In genomic region chr1:92927870-92928269, GRCh38 we compare ENCODE assay signal across 26 cellular contexts. TPM values are rescaled to one million over a fixed set of nuclear protein-coding genes. Genes with fewer than 3 reads are reported as not detected.
DNase-seq lines count a peak whose midpoint lies in the region; ATAC-seq, FAIRE-seq and TF ChIP-seq lines count a peak whose summit lies in the region.
"Had no signal": no experiment of that assay in that cellular context is flagged by ENCODE, and none has a peak within 500 bp of the region (broad histone marks: within the 10 kb centered on the region; RNA-seq: fewer than 3 reads in every experiment).

No MANE protein-coding gene starts in this region.

- H3K36me3 ChIP-seq in A673 (ENCODE audit: insufficient read depth, low read length, poor library complexity, severe bottlenecking) = no peaks in the 10 kb centered on the region
- H3K36me3 ChIP-seq in K562 (ENCODE audit: control insufficient read depth, insufficient read depth, low read length) = no peaks in the 10 kb centered on the region
- no peaks in the 10 kb centered on the region for H3K36me3 ChIP-seq in aorta (ENCODE audit: control insufficient read depth in 1 of 2, insufficient read depth in 2 of 2, low read length in 1 of 2)

- intact Hi-C loops in A673 (cut with micrococcal nuclease; ENCODE audit: unreplicated experiment) = no loop called here
- intact Hi-C loops in K562 (cut with micrococcal nuclease) = no loop called here
- intact Hi-C loops in posterior cingulate gyrus (cut with DNase I) = no loop called here
- intact Hi-C loops in aorta (cut with DNase I) = no loop called here

- in situ Hi-C loops in K562 (cut with MboI) = no loop called here

- no peak overlapping the region for H3K9ac ChIP-seq in K562 (ENCODE audit: insufficient read depth in 1 of 2, low read depth in 2 of 2, low read length in 2 of 2)
- H3K9ac ChIP-seq: GM23248 had no signal

- FAIRE-seq in K562 (lab: Jason Lieb, UNC) = no peak
- FAIRE-seq: frontal cortex, islet of Langerhans had no signal

- no peaks in the 10 kb centered on the region for H3K9me1 ChIP-seq in K562 (ENCODE audit: control insufficient read depth, insufficient read depth, low read length)

- BruUV-seq in A673 (replicated peaks; lab: Mats Ljungman, UMichigan) (no TSS peak), K562 (replicated peaks; lab: Mats Ljungman, UMichigan) (no TSS peak)

- CTCF ChIA-PET in A673 (lab: Charles Lee) (interaction anchor here (0.5 kb wide), 1 partner anchor 14 kb away, joined by 3 read pairs; no protein-coding TSS in a partner anchor), K562 (lab: Yijun Ruan, JAX; ENCODE audit: low intra/inter-chr PET ratio) (no interaction called here)

- no peak for TF ChIP-seq RAD21 in K562 (CRISPR knock-in tag; conservative IDR thresholded peaks at IDR 0.05 in 1 of 2, IDR thresholded peaks at IDR 0.05 in 1 of 2)

- TF ChIP-seq POLR2A in K562 (conservative IDR thresholded peaks at IDR 0.05) = no peak

- TF ChIP-seq CTCF in A673 (conservative IDR thresholded peaks at IDR 0.05; ENCODE audit: low read depth, low read length) (peak; percentile 33; the same call in 1 of the 2 replicates), K562 (IDR thresholded peaks at IDR 0.05 in 2 of 3, conservative IDR thresholded peaks at IDR 0.05 in 1 of 3; ENCODE audit: insufficient read depth in 2 of 3, low read depth in 1 of 3, low read length in 3 of 3) (no peak)

- H3K9me3 ChIP-seq in A673 (ENCODE audit: low read depth, low read length, poor library complexity, severe bottlenecking) = no peaks in the 10 kb centered on the region
- H3K9me3 ChIP-seq in K562 (replicated peaks; ENCODE audit: control insufficient read depth, insufficient read depth, low read depth, low read length) = no peaks in the 10 kb centered on the region
- H3K9me3 ChIP-seq in aorta (ENCODE audit: control insufficient read depth, low read length) = no peaks in the 10 kb centered on the region
- H3K9me3 ChIP-seq: psoas muscle had no signal

- no peaks in the 10 kb centered on the region for H4K20me1 ChIP-seq in K562 (replicated peaks; ENCODE audit: control insufficient read depth, insufficient read depth, low read length)

- POLR2A ChIA-PET in A673 (lab: Charles Lee; ENCODE audit: low non-redundant PET) = no interaction called here
- POLR2A ChIA-PET in K562 (lab: Yijun Ruan, JAX) = interaction anchor here (0.6 kb wide), 1 partner anchor 20 kb away, joined by 3 read pairs; no protein-coding TSS in a partner anchor

- H3K27me3 ChIP-seq in A673 (replicated peaks; ENCODE audit: insufficient read depth, low read depth, low read length, poor library complexity) (no peaks in the 10 kb centered on the region), K562 (ENCODE audit: control insufficient read depth in 2 of 2, insufficient read depth in 2 of 2, low read length in 2 of 2) (no peaks in the 10 kb centered on the region), aorta (ENCODE audit: control insufficient read depth in 1 of 2, insufficient read depth in 2 of 2, low read length in 1 of 2) (no peaks in the 10 kb centered on the region)

- H3K27ac ChIP-seq in A673 (ENCODE audit: low read depth, low read length, poor library complexity, severe bottlenecking) (no peak overlapping the region), K562 (ENCODE audit: extremely low read depth, low read depth, low read length) (no peak overlapping the region), aorta (ENCODE audit: low read depth in 1 of 2, low read length in 2 of 2) (no peak overlapping the region)
- H3K27ac ChIP-seq: epithelial cell of prostate, GM23248, psoas muscle, VCaP had no signal

- H3K79me2 ChIP-seq in K562 (ENCODE audit: control insufficient read depth, insufficient read depth, low read length) = no peaks in the 10 kb centered on the region

- TF ChIP-seq EP300 in K562 (IDR thresholded peaks at IDR 0.05; ENCODE audit: low read length) = no peak

- peaks cover 3% of the 10 kb centered on the region for H3K4me1 ChIP-seq in A673 (ENCODE audit: insufficient read depth, low read length, poor library complexity, severe bottlenecking)
- peaks cover 3 to 9% of the 10 kb centered on the region in 2 experiments; a peak in 3 of 5 replicates for H3K4me1 ChIP-seq in K562 (replicated peaks in 1 of 2; ENCODE audit: control insufficient read depth in 2 of 2, insufficient read depth in 2 of 2, low read length in 2 of 2)
- peaks cover 0 to 4% of the 10 kb centered on the region in 2 donors for H3K4me1 ChIP-seq in aorta (ENCODE audit: control insufficient read depth in 1 of 2, insufficient read depth in 2 of 2, low read length in 2 of 2)

- ATAC-seq in K562 = peak; percentile 63
- ATAC-seq in aorta (ENCODE audit: low FRiP score) = no peak
- ATAC-seq in GM18868 (IDR thresholded peaks at IDR 0.05; ENCODE audit: unreplicated experiment) = no peak
- ATAC-seq: activated T-helper 17 cell treated with anti-CD3 and anti-CD28 coated beads, Interleukin-2, amount 50 U/mL, for 72 hours; psoas muscle had no signal

- no peak overlapping the region for H3K4me2 ChIP-seq in K562 (ENCODE audit: insufficient read depth, low read length)

- H2AFZ ChIP-seq in K562 (ENCODE audit: low read depth, low read length) = no peak overlapping the region
- H2AFZ ChIP-seq: GM23248 had no signal

- H3K4me3 ChIP-seq in A673 (ENCODE audit: low read depth, low read length, poor library complexity, severe bottlenecking) (no peak overlapping the region), K562 (no peak overlapping the region), aorta (ENCODE audit: low read length in 2 of 2) (no peak overlapping the region)
- H3K4me3 ChIP-seq: GM23248, psoas muscle had no signal

- no peak for DNase-seq in A673 (ENCODE audit: low spot score)
- DNase-seq in CD1c-positive myeloid dendritic cell (ENCODE audit: extremely low spot score) = peak; percentile 18
- DNase-seq in MV-4-11 (lab: John Stamatoyannopoulos, UW) = peak; percentile 54
- DNase-seq in K562 (ENCODE audit: extremely low read depth in 1 of 4, low spot score in 3 of 4) = no peak
- DNase-seq in posterior cingulate gyrus = no peak
- no peak for DNase-seq in aorta
- no peak for DNase-seq in NCI-H146 treated with DMSO at 0.1 percent for 48 hours (lab: John Stamatoyannopoulos, UW; ENCODE audit: unreplicated experiment)
- DNase-seq: activated CD4-positive, alpha-beta T cell treated with anti-CD3 and anti-CD28 coated beads, Interleukin-2, amount 10 ng/mL, durations not matched to agents 7 days and 5 days; activated naive CD8-positive, alpha-beta T cell treated with anti-CD3 and anti-CD28 coated beads, Interleukin-2, amount 10 ng/mL, durations not matched to agents 7 days and 5 days; CD8-positive, alpha-beta memory T cell; cerebellar nuclear complex; DMS153; GM23248; Karpas-422; NCI-H1417 treated with DMSO at 0.1 percent for 48 hours; NCI-H2107; NCI-H510A treated with DMSO at 0.1 percent for 48 hours; psoas muscle; SHP77 treated with DMSO at 0.1 percent for 48 hours; T-helper 2 cell had no signal

TF ChIP-seq in K562, 482 proteins besides CTCF, POLR2A, EP300 and RAD21 (continues in another document):
- TF ChIP-seq XRCC5 (IDR thresholded peaks at IDR 0.05; ENCODE audit: low read depth, low read length) (no peak), CTCFL (IDR thresholded peaks at IDR 0.05; ENCODE audit: borderline replicate concordance, insufficient read depth, low read depth, low read length, poor library complexity, severe bottlenecking) (no peak), ZNF280A (IDR thresholded peaks at IDR 0.05; ENCODE audit: low read depth, partially characterized antibody) (no peak)

RNA-seq across cellular contexts. Expression of gene DIPK1A, which starts 33.4 kb away (rescaled TPM):
- total RNA-seq in A673 (2021) (10.3 and 10.9 TPM in 2 replicates), K562 (2014; rRNA removed) (0.54 and 0.69 TPM in 2 replicates), K562 (2014; rRNA removed; fragmentation: Illumina TruSeq; extraction: Trizol) (1.3 and 1.9 TPM in 2 replicates), K562 (2015; rRNA removed; fragmentation: Illumina TruSeq; extraction: Trizol) (1.1 and 1.2 TPM in 2 replicates), K562 (2021) (1.3 TPM in 2 replicates), aorta (10 to 100 TPM; 11.0 to 15.9 TPM)
- 2.0 and 4.2 TPM in 2 replicates for total RNA-seq in K562 (2011; cell fraction: chromatin; rRNA removed; ENCODE audit: low replicate concordance)
- 1.5 and 1.7 TPM in 2 replicates for total RNA-seq in K562 (2011; cell fraction: nucleolus; rRNA removed)
- total RNA-seq in K562 (2011; cell fraction: nucleoplasm; rRNA removed) = 3.3 and 4.8 TPM in 2 replicates
- polyA plus RNA-seq in K562 (2011; rRNA removed) (1.4 and 2.0 TPM in 2 replicates), K562 (2014; fragmentation: Illumina TruSeq; extraction: Trizol) (1.5 TPM in 2 replicates), K562 (2014; fragmentation: Nextera tagmentation; extraction: Ambion mirVana) (1 to 10 TPM; 2.4 to 2.5 TPM), K562 (2014; rRNA removed) (0.65 and 0.91 TPM in 2 replicates), aorta (10 to 100 TPM in 1 of 2 donors, 1 to 10 TPM in 1; 4.9 to 10.6 TPM)
- polyA plus RNA-seq in K562 (2011; cell fraction: cytosol; rRNA removed) = 0.19 and 0.84 TPM in 2 replicates
- polyA plus RNA-seq in K562 (2011; cell fraction: nucleus; rRNA removed) = 0.51 TPM in 2 replicates
- 2.6 and 3.5 TPM in 2 replicates for polyA plus RNA-seq in K562 (2012)
- polyA minus RNA-seq in K562 (2011; rRNA and poly(A)+ RNA removed) = 2.1 and 2.7 TPM in 2 replicates
- 0.73 and 0.76 TPM in 2 replicates for polyA minus RNA-seq in K562 (2011; cell fraction: cytosol; rRNA and poly(A)+ RNA removed)
- 0.56 and 0.67 TPM in 2 replicates for polyA minus RNA-seq in K562 (2011; cell fraction: nucleus; rRNA and poly(A)+ RNA removed)

Comparison
In these comparisons a context has a peak if more than half of its experiments do, and no peak if none do; other contexts are left out.
1. DNase-seq: peak in CD1c-positive myeloid dendritic cell (single experiment) and MV-4-11 (single experiment); none in A673 (single experiment), K562 (0 of 4), posterior cingulate gyrus (0 of 10), aorta (0 of 2) and NCI-H146 treated with DMSO at 0.1 percent for 48 hours (single experiment).